In genomic region chr15:85757939-85758654, GRCh38 we compare ENCODE assay signal across 14 cellular contexts. TPM values are rescaled to one million over a fixed set of nuclear protein-coding genes. Genes with fewer than 3 reads are reported as not detected.
A peak's percentile ranks its signal among the peaks of the same experiment; 100 is the strongest.
DNase-seq lines count a peak whose midpoint lies in the region; ATAC-seq and TF ChIP-seq lines count a peak whose summit lies in the region.
"Had no signal": no experiment of that assay in that cellular context is flagged by ENCODE, and none has a peak within 500 bp of the region (broad histone marks: within the 10 kb centered on the region; RNA-seq: fewer than 3 reads in every experiment).

No MANE protein-coding gene starts in this region.

- H3K27ac ChIP-seq in RWPE1, result peak overlapping the region; percentile 19
- H3K27ac ChIP-seq: BLaER1 treated with 17β-estradiol and CSF1 and Interleukin-3, amounts not matched to agents 10 nM and 100 nM had no signal

- POLR2A ChIA-PET in RWPE1 (lab: Yijun Ruan, JAX; ENCODE audit: low non-redundant PET), result no interaction called here

- H3K27me3 Mint-ChIP-seq in activated T-cell treated with anti-CD3 and anti-CD28 coated beads, Interleukin-2, amount 50 U/mL, for 24 hours, result no peaks in the 10 kb centered on the region
- no peaks in the 10 kb centered on the region for H3K27me3 Mint-ChIP-seq in activated T-cell treated with anti-CD3 and anti-CD28 coated beads, Interleukin-2, amount 50 U/mL, for 4 hours (ENCODE audit: low read depth)

- peak overlapping the region; percentile 29 for H3K27ac Mint-ChIP-seq in activated T-cell treated with anti-CD3 and anti-CD28 coated beads, Interleukin-2, amount 50 U/mL, for 24 hours

- TF ChIP-seq CTCF in RWPE1 (conservative IDR thresholded peaks at IDR 0.05; ENCODE audit: low read depth), result no peak

- CTCF ChIA-PET in RWPE1 (lab: Yijun Ruan, JAX), result no interaction called here

- no peak for ATAC-seq in activated T-cell treated with anti-CD3 and anti-CD28 coated beads, Interleukin-2, amount 50 U/mL, for 4 hours
- ATAC-seq in left ventricle myocardium superior, result peak; percentile 2
- ATAC-seq in sciatic nerve, result no peak
- no peak for ATAC-seq in GM21447 (IDR thresholded peaks at IDR 0.05; ENCODE audit: unreplicated experiment)
- no peak for ATAC-seq in HG03439 (IDR thresholded peaks at IDR 0.05; ENCODE audit: unreplicated experiment)

- H3K4me1 Mint-ChIP-seq in activated T-cell treated with anti-CD3 and anti-CD28 coated beads, Interleukin-2, amount 50 U/mL, for 24 hours (ENCODE audit: low read depth), result peaks cover 6% of the 10 kb centered on the region
- H3K4me1 Mint-ChIP-seq in activated T-cell treated with anti-CD3 and anti-CD28 coated beads, Interleukin-2, amount 50 U/mL, for 4 hours (ENCODE audit: low read depth), result peaks cover 2% of the 10 kb centered on the region

- H3K4me3 Mint-ChIP-seq in activated T-cell treated with anti-CD3 and anti-CD28 coated beads, Interleukin-2, amount 50 U/mL, for 24 hours, result no peak overlapping the region
- no peak overlapping the region for H3K4me3 Mint-ChIP-seq in activated T-cell treated with anti-CD3 and anti-CD28 coated beads, Interleukin-2, amount 50 U/mL, for 4 hours
- H3K4me3 Mint-ChIP-seq: H9 had no signal

- peaks cover 20% of the 10 kb centered on the region for H3K36me3 Mint-ChIP-seq in activated T-cell treated with anti-CD3 and anti-CD28 coated beads, Interleukin-2, amount 50 U/mL, for 24 hours (ENCODE audit: low read depth)
- H3K36me3 Mint-ChIP-seq in activated T-cell treated with anti-CD3 and anti-CD28 coated beads, Interleukin-2, amount 50 U/mL, for 4 hours (ENCODE audit: insufficient read depth), result peaks cover 6% of the 10 kb centered on the region

- intact Hi-C loops in left ventricle myocardium superior (cut with micrococcal nuclease) (no loop called here), sciatic nerve (cut with DNase I) (no loop called here)

- no peak for DNase-seq in activated T-cell treated with anti-CD3 and anti-CD28 coated beads, Interleukin-2, amount 50 U/mL, for 24 hours
- no peak for DNase-seq in activated T-cell treated with anti-CD3 and anti-CD28 coated beads, Interleukin-2, amount 50 U/mL, for 4 hours
- DNase-seq in RWPE1 (ENCODE audit: low spot score), result no peak
- no peak for DNase-seq in left ventricle myocardium superior
- DNase-seq in sciatic nerve (ENCODE audit: low spot score), result peak; percentile 41
- no peak for DNase-seq in UCSD-AML1 (lab: John Stamatoyannopoulos, UW; ENCODE audit: unreplicated experiment)
- DNase-seq: 8988T, H9, Kasumi-1, NCI-H1930, NCI-H510A treated with DMSO at 0.1 percent for 48 hours had no signal

- H3K9me3 Mint-ChIP-seq in activated T-cell treated with anti-CD3 and anti-CD28 coated beads, Interleukin-2, amount 50 U/mL, for 24 hours, result no peaks in the 10 kb centered on the region
- H3K9me3 Mint-ChIP-seq in activated T-cell treated with anti-CD3 and anti-CD28 coated beads, Interleukin-2, amount 50 U/mL, for 4 hours, result no peaks in the 10 kb centered on the region
- H3K9me3 Mint-ChIP-seq: H9 had no signal

RNA-seq across cellular contexts. Expression of gene KLHL25, which starts 36.6 kb away (rescaled TPM):
- 1 to 10 TPM; 3.3 to 5.1 (median 3.8) TPM for total RNA-seq in activated T-cell treated with anti-CD3 and anti-CD28 coated beads, Interleukin-2, amount 50 U/mL, for 4 hours
- 3.8 TPM for total RNA-seq in left ventricle myocardium superior
- 6.2 TPM for total RNA-seq in sciatic nerve
